13 cellular contexts compared by ENCODE assay signal in genomic region chr2:55952415-55952814, GRCh38. TPM values are rescaled to one million over a fixed set of nuclear protein-coding genes. Genes with fewer than 3 reads are reported as not detected.
"Had no signal": no experiment of that assay in that cellular context is flagged by ENCODE, and none has a peak within 500 bp of the region (broad histone marks: within the 10 kb centered on the region; RNA-seq: fewer than 3 reads in every experiment).

No MANE protein-coding gene starts in this region.

- H3K4me3 ChIP-seq: ascending aorta, cardiac muscle cell, skin epidermis, tibial artery had no signal

- DNase-seq: activated CD8-positive, alpha-beta memory T cell treated with anti-CD3 and anti-CD28 coated beads, Interleukin-2, amount 50 U/mL, for 48 hours; activated CD8-positive, alpha-beta T cell treated with anti-CD3 and anti-CD28 coated beads, Interleukin-2, amount 10 ng/mL, durations not matched to agents 7 days and 5 days; activated naive CD4-positive, alpha-beta T cell; cortex of kidney; effector memory CD8-positive, alpha-beta T cell; left colon; naive thymus-derived CD4-positive, alpha-beta T cell; T-helper 2 cell; tibial artery had no signal

- H3K27ac ChIP-seq: ascending aorta, cardiac muscle cell, neutrophil, skin epidermis, tibial artery had no signal

- H3K36me3 ChIP-seq: ascending aorta, cardiac muscle cell, neutrophil, tibial artery had no signal

- ATAC-seq: activated CD8-positive, alpha-beta T cell treated with anti-CD3 and anti-CD28 coated beads, Interleukin-2, amount 10 ng/mL, durations not matched to agents 7 days and 5 days; effector memory CD8-positive, alpha-beta T cell; left colon; naive thymus-derived CD4-positive, alpha-beta T cell had no signal

- H3K27me3 ChIP-seq: ascending aorta, cardiac muscle cell, neutrophil, tibial artery had no signal

- H3K9me3 ChIP-seq: ascending aorta, neutrophil, tibial artery had no signal

RNA-seq across cellular contexts. Expression of gene EFEMP1, which starts 28.8 kb away (rescaled TPM):
- total RNA-seq: activated CD8-positive, alpha-beta T cell treated with anti-CD3 and anti-CD28 coated beads, Interleukin-2, amount 10 ng/mL, durations not matched to agents 7 days and 5 days; naive thymus-derived CD4-positive, alpha-beta T cell had no signal
- polyA plus RNA-seq: naive thymus-derived CD4-positive, alpha-beta T cell had no signal
